11 cellular contexts compared by ENCODE assay signal in the genomic region with DNA sequence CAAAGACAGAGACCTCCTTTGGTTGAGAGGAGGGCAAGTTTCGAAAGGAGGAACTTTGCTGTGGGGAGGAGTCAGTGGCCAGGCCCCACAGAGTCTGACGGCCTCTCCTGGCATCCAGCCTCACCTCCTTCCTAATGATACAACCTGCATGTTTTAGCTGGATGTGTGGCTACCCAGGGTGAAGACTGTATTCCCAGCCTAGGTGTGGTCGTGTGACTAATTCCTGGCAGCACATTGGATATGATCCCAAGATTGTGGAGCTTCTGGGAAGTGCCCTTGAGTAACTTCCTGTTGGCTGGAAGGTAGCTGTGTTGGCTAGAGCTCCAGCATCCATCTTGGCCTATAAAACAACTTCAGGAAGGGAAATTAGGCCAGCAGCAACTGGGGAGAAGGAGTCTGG. TPM values are rescaled to one million over a fixed set of nuclear protein-coding genes. Genes with fewer than 3 reads are reported as not detected.
DNase-seq lines count a peak whose midpoint lies in the region; ATAC-seq and TF ChIP-seq lines count a peak whose summit lies in the region.
"Had no signal": no experiment of that assay in that cellular context is flagged by ENCODE, and none has a peak within 500 bp of the region (broad histone marks: within the 10 kb centered on the region; RNA-seq: fewer than 3 reads in every experiment).

No MANE protein-coding gene starts in this region.

- H3K36me3 Mint-ChIP-seq in MCF 10A (ENCODE audit: insufficient read depth, unreplicated experiment), result no peaks in the 10 kb centered on the region

- TF ChIP-seq POLR2A in upper lobe of left lung (IDR thresholded peaks at IDR 0.05), result peak in 1 of 4 donors; percentile 49

- H3K27me3 Mint-ChIP-seq in MCF 10A (ENCODE audit: insufficient read depth, unreplicated experiment), result peaks cover 41% of the 10 kb centered on the region
- H3K27me3 Mint-ChIP-seq: activated T-helper 17 cell treated with anti-CD3 and anti-CD28 coated beads, Interleukin-2, amount 50 U/mL, for 72 hours had no signal

- H3K27me3 ChIP-seq in kidney epithelial cell (ENCODE audit: control insufficient read depth, insufficient read depth, low read length), result peaks cover 2% of the 10 kb centered on the region
- H3K27me3 ChIP-seq in upper lobe of left lung, result no peaks in the 10 kb centered on the region

- TF ChIP-seq EP300 in upper lobe of left lung (IDR thresholded peaks at IDR 0.05), result peak; percentile 96 to 100 (median 99)

- peak; percentile 66 to 76 for ATAC-seq in upper lobe of left lung (ENCODE audit: low FRiP score in 2 of 2)
- ATAC-seq in GM18909 (IDR thresholded peaks at IDR 0.05; ENCODE audit: poor library complexity, unreplicated experiment), result no peak
- no peak for ATAC-seq in HG03520 (IDR thresholded peaks at IDR 0.05; ENCODE audit: unreplicated experiment)
- ATAC-seq: activated T-helper 17 cell treated with anti-CD3 and anti-CD28 coated beads, Interleukin-2, amount 50 U/mL, for 72 hours had no signal

- CTCF ChIA-PET in MCF 10A (lab: Yijun Ruan, JAX), result interaction anchor here (0.6 kb wide), 1 partner anchor 213 kb away, joined by 4 read pairs; no protein-coding TSS in a partner anchor

- no TSS peak for BruUV-seq in MCF 10A (replicated peaks; lab: Mats Ljungman, UMichigan)

- peaks cover 4 to 22% (median 21%) of the 10 kb centered on the region in 4 donors for H3K4me1 ChIP-seq in upper lobe of left lung

- H3K4me3 Mint-ChIP-seq in MCF 10A (ENCODE audit: unreplicated experiment), result peak overlapping the region; percentile 30
- H3K4me3 Mint-ChIP-seq: activated T-helper 17 cell treated with anti-CD3 and anti-CD28 coated beads, Interleukin-2, amount 50 U/mL, for 72 hours had no signal

- POLR2A ChIA-PET in MCF 10A (lab: Yijun Ruan, JAX), result interaction anchor here (0.6 to 1.3 kb wide), 5 partner anchors 10 to 199 kb away, joined by 3 to 7 read pairs (median 3); no protein-coding TSS in a partner anchor

- intact Hi-C loops in MCF 10A (cut with micrococcal nuclease), result loop anchor here (1.0 kb wide), 1 partner anchor 19 kb away; a partner anchor contains a TSS

- H3K9me3 ChIP-seq in upper lobe of left lung, result no peaks in the 10 kb centered on the region

- H3K27ac Mint-ChIP-seq in MCF 10A (ENCODE audit: low read depth, unreplicated experiment), result peak overlapping the region; percentile 81
- H3K27ac Mint-ChIP-seq: activated T-helper 17 cell treated with anti-CD3 and anti-CD28 coated beads, Interleukin-2, amount 50 U/mL, for 72 hours had no signal

- TF ChIP-seq CTCF in MCF 10A (IDR thresholded peaks at IDR 0.05; ENCODE audit: unreplicated experiment) (no peak), kidney epithelial cell (IDR thresholded peaks at IDR 0.05; ENCODE audit: insufficient read depth, low read length, poor library complexity, severe bottlenecking) (no peak), upper lobe of left lung (IDR thresholded peaks at IDR 0.05) (no peak)

- peaks cover 7% of the 10 kb centered on the region for H3K4me1 Mint-ChIP-seq in MCF 10A (ENCODE audit: insufficient read depth, unreplicated experiment)

- DNase-seq in DMS153 (lab: John Stamatoyannopoulos, UW), result peak; percentile 38
- DNase-seq in DMS153 treated with DMSO at 0.1 percent for 48 hours (lab: John Stamatoyannopoulos, UW; ENCODE audit: unreplicated experiment), result no peak
- peak; percentile 99 for DNase-seq in MCF 10A (ENCODE audit: unreplicated experiment)
- DNase-seq in kidney epithelial cell (ENCODE audit: low read depth), result peak; percentile 63
- DNase-seq in upper lobe of left lung, result peak in 1 of 2 donors; percentile 91
- no peak for DNase-seq in stimulated activated naive CD4-positive, alpha-beta T cell treated with Interleukin-2 at 50 U/mL for 16 hours (lab: John Stamatoyannopoulos, UW)
- DNase-seq: MM.1S had no signal

- H3K4me3 ChIP-seq in kidney epithelial cell (ENCODE audit: low read depth, low read length), result no peak overlapping the region
- H3K4me3 ChIP-seq in upper lobe of left lung, result no peak overlapping the region

- no peaks in the 10 kb centered on the region for H3K9me3 Mint-ChIP-seq in MCF 10A (ENCODE audit: unreplicated experiment)
- H3K9me3 Mint-ChIP-seq: activated T-helper 17 cell treated with anti-CD3 and anti-CD28 coated beads, Interleukin-2, amount 50 U/mL, for 72 hours had no signal

- 18 to 33% methylated on average over 3 of the region's 3 CpGs for WGBS in upper lobe of left lung, 2 donors

- H3K36me3 ChIP-seq in kidney epithelial cell (ENCODE audit: control insufficient read depth, insufficient read depth, low read length) (no peaks in the 10 kb centered on the region), upper lobe of left lung (no peaks in the 10 kb centered on the region)

- H3K27ac ChIP-seq in upper lobe of left lung, result peak overlapping the region; percentile 76 to 90 (median 79)
- H3K27ac ChIP-seq: 22Rv1 had no signal

RNA-seq across cellular contexts. Expression of a gene that starts 19.0 kb away (rescaled TPM):
- 17.1 and 22.6 TPM in 2 replicates for total RNA-seq in MCF 10A (2022)
- 80.9 and 87.6 TPM in 2 replicates for total RNA-seq in kidney epithelial cell
- total RNA-seq in upper lobe of left lung, result 100 to 1,000 TPM; 403 to 922 (median 538) TPM

Comparison
In these comparisons a context has a peak if more than half of its experiments do, and no peak if none do; other contexts are left out.
1. DNase-seq: peak in DMS153 (single experiment), MCF 10A (single experiment) and kidney epithelial cell (single experiment); none in DMS153 treated with DMSO at 0.1 percent for 48 hours (single experiment) and stimulated activated naive CD4-positive, alpha-beta T cell treated with Interleukin-2 at 50 U/mL for 16 hours (single experiment).
2. ATAC-seq: peak in upper lobe of left lung (2 of 2); none in GM18909 (single experiment) and HG03520 (single experiment).